8 cellular contexts compared by ENCODE assay signal in genomic region chr2:219177594-219178376, GRCh38. TPM values are rescaled to one million over a fixed set of nuclear protein-coding genes. Genes with fewer than 3 reads are reported as not detected.
A peak's percentile ranks its signal among the peaks of the same experiment; 100 is the strongest.
DNase-seq lines count a peak whose midpoint lies in the region; ATAC-seq and TF ChIP-seq lines count a peak whose summit lies in the region.

TSS of gene RETREG2 (plus strand) at chr2:219178275. CDS start at chr2:219178353, 78 bp downstream.

- H3K9me3 ChIP-seq in T-helper 17 cell (ENCODE audit: control insufficient read depth, low read length, poor library complexity, severe bottlenecking) = no peaks in the 10 kb centered on the region
- no peaks in the 10 kb centered on the region for H3K9me3 ChIP-seq in right atrium auricular region
- H3K9me3 ChIP-seq in vagina = no peaks in the 10 kb centered on the region

- H3K36me3 Mint-ChIP-seq in T-helper 17 cell (ENCODE audit: low read depth) = peaks cover 7% of the 10 kb centered on the region

- peaks cover 53% of the 10 kb centered on the region for H3K36me3 ChIP-seq in right atrium auricular region
- H3K36me3 ChIP-seq in vagina = peaks cover 0 to 57% of the 10 kb centered on the region in 2 donors

- peak within 1 kb of the TSS; percentile 98 to 99 for H3K27ac ChIP-seq in right atrium auricular region
- peak within 1 kb of the TSS; percentile 99 for H3K27ac ChIP-seq in vagina

- H3K27ac Mint-ChIP-seq in T-helper 17 cell = peak within 1 kb of the TSS; percentile 99

- TF ChIP-seq POLR2A in vagina (IDR thresholded peaks at IDR 0.05) = peak; percentile 41 to 99

- H3K4me3 ChIP-seq in GM12865 (ENCODE audit: low read depth, low read length) (peak within 1 kb of the TSS; percentile 88), right atrium auricular region (peak within 1 kb of the TSS; percentile 98 to 99), vagina (peak within 1 kb of the TSS; percentile 71 to 93)

- ATAC-seq in HG02678 (IDR thresholded peaks at IDR 0.05; ENCODE audit: unreplicated experiment) = peak; percentile 43
- ATAC-seq in T-helper 17 cell = peak; percentile 70

- TF ChIP-seq CTCF in GM12865 (IDR thresholded peaks at IDR 0.05; ENCODE audit: insufficient read depth, low read depth, low read length, missing control alignments) (peak; percentile 46), right atrium auricular region (IDR thresholded peaks at IDR 0.05) (peak; percentile 52 to 64), vagina (IDR thresholded peaks at IDR 0.05) (peak; percentile 5 to 88 (median 20))

- no peaks in the 10 kb centered on the region for H3K27me3 Mint-ChIP-seq in T-helper 17 cell

- DNase-seq in GM12865 (ENCODE audit: low read depth) (peak; percentile 97), NCI-H146 (lab: John Stamatoyannopoulos, UW) (peak; percentile 85), T-helper 17 cell (peak; percentile 68 to 84 (median 79)), amygdala (lab: John Stamatoyannopoulos, UW) (peak; percentile 33 to 90 (median 78)), right atrium auricular region (ENCODE audit: low spot score) (peak; percentile 95), pulmonary artery endothelial cell (ENCODE audit: low read depth, low spot score) (peak; percentile 58), vagina (ENCODE audit: extremely low spot score in 2 of 2) (peak in 1 of 2 donors; percentile 97)

- H3K4me1 ChIP-seq in right atrium auricular region (peaks cover 0 to 34% of the 10 kb centered on the region in 2 donors), vagina (peaks cover 41% of the 10 kb centered on the region)

- intact Hi-C loops in vagina (cut with DNase I) = loop anchor here (2.0 kb wide), 1 partner anchor 41 kb away; the partner anchor contains the start of gene ABCB6

- H3K4me3 Mint-ChIP-seq in T-helper 17 cell = peak within 1 kb of the TSS; percentile 94

- peaks cover 47% of the 10 kb centered on the region for H3K4me1 Mint-ChIP-seq in T-helper 17 cell

- H3K27me3 ChIP-seq in right atrium auricular region = no peaks in the 10 kb centered on the region
- H3K27me3 ChIP-seq in vagina = no peaks in the 10 kb centered on the region

RNA-seq across cellular contexts. Expression of gene RETREG2, which starts in this region (rescaled TPM):
- total RNA-seq in T-helper 17 cell (10 to 100 TPM; 78.4 to 81.4 TPM), right atrium auricular region (10 to 100 TPM; 26.6 to 41.7 TPM), pulmonary artery endothelial cell (52.6 and 60.1 TPM in 2 replicates), vagina (43.7 TPM)
